Comparison of ENCODE assay signal across 16 cellular contexts in genomic region chr4:183968931-183969330, GRCh38.
DNase-seq lines count a peak whose midpoint lies in the region; ATAC-seq and TF ChIP-seq lines count a peak whose summit lies in the region.
"Had no signal": no experiment of that assay in that cellular context is flagged by ENCODE, and none has a peak within 500 bp of the region (broad histone marks: within the 10 kb centered on the region; RNA-seq: fewer than 3 reads in every experiment).

No MANE protein-coding gene starts in this region.

- H3K9me3 ChIP-seq in neural progenitor cell (ENCODE audit: low read depth) (peaks cover under 1% of the 10 kb centered on the region), esophagus muscularis mucosa (peaks cover 0 to 3% (median 0%) of the 10 kb centered on the region in 4 donors)
- H3K9me3 ChIP-seq: HAP-1 had no signal

- TF ChIP-seq EP300 in esophagus muscularis mucosa (IDR thresholded peaks at IDR 0.05): no peak

- no peak for TF ChIP-seq POLR2A in esophagus muscularis mucosa (IDR thresholded peaks at IDR 0.05; ENCODE audit: low read depth)

- H3K36me3 ChIP-seq in neural progenitor cell: no peaks in the 10 kb centered on the region
- no peaks in the 10 kb centered on the region for H3K36me3 ChIP-seq in esophagus muscularis mucosa
- H3K36me3 ChIP-seq: HAP-1 had no signal

- no peak overlapping the region for H2AFZ ChIP-seq in neural progenitor cell (replicated peaks)

- H4K20me1 ChIP-seq in neural progenitor cell (ENCODE audit: low read depth): no peaks in the 10 kb centered on the region

- intact Hi-C loops in esophagus muscularis mucosa (cut with DNase I): no loop called here

- 81% methylated on average over 5 of the region's 5 CpGs for WGBS in esophagus muscularis mucosa

- H3K79me2 ChIP-seq in neural progenitor cell (ENCODE audit: low read depth): peaks cover 18% of the 10 kb centered on the region

- no peak overlapping the region for H3K27ac ChIP-seq in neural progenitor cell
- H3K27ac ChIP-seq in esophagus muscularis mucosa (replicated peaks in 1 of 4): no peak overlapping the region
- H3K27ac ChIP-seq: A549 had no signal

- H3K9ac ChIP-seq in neural progenitor cell: no peak overlapping the region

- H3F3A ChIP-seq in neural progenitor cell (ENCODE audit: low read depth): no peaks in the 10 kb centered on the region

- H3K4me1 ChIP-seq in neural progenitor cell (peaks cover 9% of the 10 kb centered on the region), esophagus muscularis mucosa (peaks cover 0 to 14% (median 0%) of the 10 kb centered on the region in 4 donors)
- H3K4me1 ChIP-seq: A549, HAP-1 had no signal

- peaks cover 9 to 15% (median 10%) of the 10 kb centered on the region in 3 donors for H3K27me3 Mint-ChIP-seq in immature natural killer cell (ENCODE audit: low read depth in 3 of 3)
- H3K27me3 Mint-ChIP-seq in neural progenitor cell (ENCODE audit: insufficient read depth, low read depth): peaks cover 2% of the 10 kb centered on the region

- ATAC-seq in GM21737 (IDR thresholded peaks at IDR 0.05; ENCODE audit: unreplicated experiment): no peak
- ATAC-seq in activated CD4-positive, CD25-positive, alpha-beta regulatory T cell treated with anti-CD3 and anti-CD28 coated beads, Interleukin-2, amount 50 U/mL, for 24 hours: no peak
- ATAC-seq: A549; CD8-positive, alpha-beta T cell had no signal

- peaks cover 0 to under 1% (median 0%) of the 10 kb centered on the region in 3 donors for H3K36me3 Mint-ChIP-seq in immature natural killer cell
- peaks cover 45% of the 10 kb centered on the region for H3K36me3 Mint-ChIP-seq in neural progenitor cell
- H3K36me3 Mint-ChIP-seq: CD14-positive monocyte; CD8-positive, alpha-beta T cell had no signal

- H3K27ac Mint-ChIP-seq in immature natural killer cell (peak overlapping the region in 3 of 6 donors; percentile 23 to 38 (median 24)), neural progenitor cell (no peak overlapping the region)
- H3K27ac Mint-ChIP-seq: CD8-positive, alpha-beta T cell had no signal

- H3K4me3 ChIP-seq in neural progenitor cell (no peak overlapping the region), esophagus muscularis mucosa (no peak overlapping the region)
- H3K4me3 ChIP-seq: A549, HAP-1 had no signal

- peaks cover 2 to 14% (median 5%) of the 10 kb centered on the region in 6 donors for H3K9me3 Mint-ChIP-seq in immature natural killer cell
- peaks cover 28% of the 10 kb centered on the region for H3K9me3 Mint-ChIP-seq in neural progenitor cell

- H3K4me2 ChIP-seq in neural progenitor cell: peak overlapping the region; percentile 50
- H3K4me2 ChIP-seq: A549 had no signal

- TF ChIP-seq CTCF in neural progenitor cell (IDR thresholded peaks at IDR 0.05) (no peak), esophagus muscularis mucosa (IDR thresholded peaks at IDR 0.05) (no peak)

- H3K27me3 ChIP-seq in neural progenitor cell (no peaks in the 10 kb centered on the region), esophagus muscularis mucosa (no peaks in the 10 kb centered on the region)

- peak overlapping the region in 3 of 5 donors; percentile 53 to 57 (median 57) for H3K4me3 Mint-ChIP-seq in immature natural killer cell
- no peak overlapping the region for H3K4me3 Mint-ChIP-seq in neural progenitor cell
- H3K4me3 Mint-ChIP-seq: CD8-positive, alpha-beta T cell had no signal

- H3K4me1 Mint-ChIP-seq in immature natural killer cell: peaks cover 11 to 16% of the 10 kb centered on the region in 2 donors
- H3K4me1 Mint-ChIP-seq in neural progenitor cell: peaks cover 24% of the 10 kb centered on the region

- DNase-seq in Kasumi-1 (lab: John Stamatoyannopoulos, UW): peak; percentile 9 to 24
- DNase-seq in MV-4-11 (lab: John Stamatoyannopoulos, UW): peak; percentile 72
- DNase-seq in immature natural killer cell: peak in 2 of 3 donors; percentile 50 to 52
- no peak for DNase-seq in neural progenitor cell (ENCODE audit: low spot score)
- no peak for DNase-seq in NCI-H1436 (lab: John Stamatoyannopoulos, UW)
- DNase-seq in esophagus muscularis mucosa (ENCODE audit: extremely low spot score): no peak
- DNase-seq: CD8-positive, alpha-beta T cell; COR-L47; DMS153; DMS79 treated with DMSO at 0.1 percent for 48 hours; EL had no signal

Comparison
In these comparisons a context has a peak if more than half of its experiments do, and no peak if none do; other contexts are left out.
1. DNase-seq: peak in Kasumi-1 (2 of 2), MV-4-11 (single experiment) and immature natural killer cell (2 of 3); none in neural progenitor cell (single experiment), NCI-H1436 (single experiment) and esophagus muscularis mucosa (single experiment).